Comparison of ENCODE assay signal across 12 cellular contexts in the genomic region with DNA sequence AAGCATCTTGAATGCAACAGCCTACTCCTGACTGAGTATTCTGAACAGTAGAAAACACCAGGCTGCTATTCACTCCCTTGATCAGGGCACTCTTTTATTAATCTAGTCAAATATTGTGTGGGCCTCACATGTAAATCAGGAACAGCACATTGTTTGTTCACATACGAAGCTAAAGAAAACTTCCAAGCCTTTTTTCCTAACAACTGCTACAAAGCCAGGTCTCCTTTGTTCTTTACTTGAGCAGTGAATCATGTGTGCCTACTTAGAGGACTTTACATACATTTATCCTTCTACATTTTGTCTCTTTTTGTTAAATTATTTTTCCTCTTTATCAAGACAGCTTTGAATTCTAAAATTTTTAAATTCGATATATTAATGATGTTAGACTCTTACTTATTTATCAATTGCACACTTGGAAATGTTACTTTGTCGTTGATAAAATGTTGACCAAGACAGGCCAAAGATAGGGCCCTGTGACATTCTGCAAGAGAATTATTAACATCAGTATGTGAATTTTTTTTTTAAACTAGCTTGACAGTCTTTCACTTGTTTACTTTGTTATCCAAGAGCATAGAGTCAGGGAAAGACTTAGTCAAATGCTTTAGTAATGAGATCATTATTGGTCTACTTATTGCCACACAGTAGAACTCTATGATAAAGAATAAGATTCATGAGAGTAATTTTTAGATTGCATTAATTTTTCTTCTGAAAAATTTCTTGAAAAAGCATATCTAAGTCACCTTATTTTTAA. TPM values are rescaled to one million over a fixed set of nuclear protein-coding genes. Genes with fewer than 3 reads are reported as not detected.
A peak's percentile ranks its signal among the peaks of the same experiment; 100 is the strongest.
DNase-seq lines count a peak whose midpoint lies in the region; ATAC-seq, FAIRE-seq and TF ChIP-seq lines count a peak whose summit lies in the region.
"Had no signal": no experiment of that assay in that cellular context is flagged by ENCODE, and none has a peak within 500 bp of the region (broad histone marks: within the 10 kb centered on the region; RNA-seq: fewer than 3 reads in every experiment).

No MANE protein-coding gene starts in this region.

- H3K4me1 ChIP-seq in breast epithelium, result peaks cover 4 to 5% of the 10 kb centered on the region in 2 donors

- no peaks in the 10 kb centered on the region for H3K36me3 ChIP-seq in breast epithelium

- FAIRE-seq in urothelium cell line (lab: Jason Lieb, UNC), result no peak

- CTCF ChIA-PET in MCF 10A (lab: Yijun Ruan, JAX), result interaction anchor here (0.6 to 3.1 kb wide), 8 partner anchors 10 to 346 kb away, joined by 3 to 16 read pairs (median 4); no protein-coding TSS in a partner anchor

- no peaks in the 10 kb centered on the region for H3K9me3 Mint-ChIP-seq in MCF 10A (ENCODE audit: unreplicated experiment)

- H3K27ac Mint-ChIP-seq in MCF 10A (ENCODE audit: low read depth, unreplicated experiment), result peak overlapping the region; percentile 61

- H3K4me3 Mint-ChIP-seq in MCF 10A (ENCODE audit: unreplicated experiment), result no peak overlapping the region

- DNase-seq in MCF 10A (ENCODE audit: unreplicated experiment) (peak; percentile 42), breast epithelium (ENCODE audit: low spot score in 2 of 2) (no peak), cardiac fibroblast (ENCODE audit: low read depth in 2 of 2) (peak; percentile 75 to 82), left lobe of liver (ENCODE audit: low spot score) (no peak), urothelium cell line (ENCODE audit: low spot score) (peak; percentile 36), KG1 (lab: John Stamatoyannopoulos, UW) (no peak), NCI-H2107 treated with DMSO at 0.1 percent for 48 hours (lab: John Stamatoyannopoulos, UW; ENCODE audit: unreplicated experiment) (no peak)
- DNase-seq: cerebellar nuclear complex; islet precursor cell; NCI-H146; stimulated activated CD4-positive, alpha-beta T cell treated with anti-CD3 and anti-CD28 coated beads, Interleukin-12 subunit alpha, Interleukin-12 subunit beta, amount 100 ng/mL, for 4 hours had no signal

- peaks cover 27% of the 10 kb centered on the region for H3K4me1 Mint-ChIP-seq in MCF 10A (ENCODE audit: insufficient read depth, unreplicated experiment)

- POLR2A ChIA-PET in MCF 10A (lab: Yijun Ruan, JAX), result interaction anchor here (0.6 to 3.3 kb wide), 10 partner anchors 8 to 135 kb away, joined by 3 to 25 read pairs (median 5); partner anchors contain the start of gene SPATS2L

- no peak overlapping the region for H3K27ac ChIP-seq in breast epithelium

- H3K4me3 ChIP-seq in breast epithelium (no peak overlapping the region), cardiac fibroblast (replicated peaks in 1 of 2; ENCODE audit: low read depth in 2 of 2, low read length in 2 of 2) (no peak overlapping the region)

- TF ChIP-seq CTCF in MCF 10A (IDR thresholded peaks at IDR 0.05; ENCODE audit: unreplicated experiment), result no peak
- TF ChIP-seq CTCF in breast epithelium (IDR thresholded peaks at IDR 0.05), result no peak
- TF ChIP-seq CTCF in cardiac fibroblast (IDR thresholded peaks at IDR 0.05; ENCODE audit: low read depth, low read length), result no peak

- TF ChIP-seq POLR2A in breast epithelium (IDR thresholded peaks at IDR 0.05), result no peak

- no TSS peak for BruUV-seq in MCF 10A (replicated peaks; lab: Mats Ljungman, UMichigan)

- no peaks in the 10 kb centered on the region for H3K36me3 Mint-ChIP-seq in MCF 10A (ENCODE audit: insufficient read depth, unreplicated experiment)

- no peaks in the 10 kb centered on the region for H3K27me3 ChIP-seq in breast epithelium

- no peaks in the 10 kb centered on the region for H3K27me3 Mint-ChIP-seq in MCF 10A (ENCODE audit: insufficient read depth, unreplicated experiment)

- ATAC-seq in left lobe of liver, result peak; percentile 64
- no peak for ATAC-seq in HG03097 (IDR thresholded peaks at IDR 0.05; ENCODE audit: low FRiP score, unreplicated experiment)

- H3K9me3 ChIP-seq in breast epithelium, result no peaks in the 10 kb centered on the region

- intact Hi-C loops in MCF 10A (cut with micrococcal nuclease), result no loop called here
- intact Hi-C loops in breast epithelium (cut with DNase I; ENCODE audit: low total_unique reads), result no loop called here

RNA-seq across cellular contexts. Expression of gene SPATS2L, which starts 13.3 kb away (rescaled TPM):
- total RNA-seq in MCF 10A (2022) (67.5 and 68.3 TPM in 2 replicates), breast epithelium (10 to 100 TPM; 61.3 to 67.5 (median 64.5) TPM), left lobe of liver (66.8 TPM)

Comparison
In these comparisons a context has a peak if more than half of its experiments do, and no peak if none do; other contexts are left out.
1. DNase-seq: peak in MCF 10A (single experiment), cardiac fibroblast (2 of 2) and urothelium cell line (single experiment); none in breast epithelium (0 of 2), left lobe of liver (single experiment), KG1 (single experiment) and NCI-H2107 treated with DMSO at 0.1 percent for 48 hours (single experiment).